17 cellular contexts compared by ENCODE assay signal in the genomic region with DNA sequence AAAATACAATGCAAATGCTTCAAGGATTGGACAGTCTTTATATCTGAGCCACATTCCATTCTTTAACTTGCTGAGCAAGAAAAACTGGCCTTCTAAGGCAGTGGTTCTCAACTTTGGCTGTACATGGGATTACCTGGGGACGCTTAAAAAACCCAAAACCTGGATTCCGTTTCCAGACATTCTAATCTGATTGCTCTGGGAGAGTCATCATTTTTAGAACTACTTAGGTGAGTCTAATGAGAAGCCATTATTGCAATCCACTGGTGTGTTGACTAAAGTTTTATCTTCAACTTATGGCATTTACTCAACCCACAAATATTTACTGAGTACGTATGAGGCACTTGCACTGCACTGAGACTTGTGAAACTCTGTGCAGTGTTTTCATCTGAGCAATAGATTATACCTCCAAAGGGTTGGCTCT.
DNase-seq lines count a peak whose midpoint lies in the region; ATAC-seq and TF ChIP-seq lines count a peak whose summit lies in the region.
"Had no signal": no experiment of that assay in that cellular context is flagged by ENCODE, and none has a peak within 500 bp of the region (broad histone marks: within the 10 kb centered on the region; RNA-seq: fewer than 3 reads in every experiment).

No MANE protein-coding gene starts in this region.

- DNase-seq in DMS53 treated with DMSO at 0.1 percent for 48 hours (lab: John Stamatoyannopoulos, UW; ENCODE audit: unreplicated experiment), result peak; percentile 5
- peak; percentile 92 for DNase-seq in PC-3
- DNase-seq in epithelial cell of prostate (ENCODE audit: low read depth, low spot score), result peak; percentile 73
- DNase-seq in lung (ENCODE audit: low spot score), result no peak
- DNase-seq in iPS-NIHi7 (ENCODE audit: extremely low spot score), result no peak
- DNase-seq in Peyer's patch, result no peak
- no peak for DNase-seq in activated T-cell treated with anti-CD3 and anti-CD28 coated beads, Interleukin-2, amount 50 U/mL, for 1 hour
- DNase-seq: activated CD4-positive, alpha-beta T cell treated with anti-CD3 and anti-CD28 coated beads, Interleukin-2, amount 10 ng/mL, durations not matched to agents 24 days and 14 days; activated CD8-positive, alpha-beta memory T cell treated with anti-CD3 and anti-CD28 coated beads, Interleukin-2, amount 50 U/mL, for 4 hours; activated gamma-delta T cell treated with Interleukin-2 at 50 U/mL for 16 hours; foreskin fibroblast; Karpas-422; left ventricle myocardium superior; NCI-H2171; occipital lobe; upper lobe of left lung had no signal

- no peaks in the 10 kb centered on the region for H3K36me3 ChIP-seq in PC-3 (ENCODE audit: low read depth, low read length)
- H3K36me3 ChIP-seq in lung (ENCODE audit: control insufficient read depth in 2 of 2, insufficient read depth in 2 of 2, low read length in 2 of 2), result no peaks in the 10 kb centered on the region
- no peaks in the 10 kb centered on the region for H3K36me3 ChIP-seq in Peyer's patch
- H3K36me3 ChIP-seq: upper lobe of left lung had no signal

- peak overlapping the region; percentile 2; the same call in 1 of the 2 replicates for H2AFZ ChIP-seq in PC-3 (ENCODE audit: low read length)

- TF ChIP-seq POLR2A in Peyer's patch (IDR thresholded peaks at IDR 0.05), result no peak

- CTCF ChIA-PET in PC-3 (lab: Charles Lee), result no interaction called here

- no peaks in the 10 kb centered on the region for H3F3A ChIP-seq in PC-3 (ENCODE audit: low read length, unreplicated experiment)

- H3K4me3 ChIP-seq in PC-3 (ENCODE audit: low read length) (no peak overlapping the region), lung (no peak overlapping the region), Peyer's patch (no peak overlapping the region)
- H3K4me3 ChIP-seq: upper lobe of left lung had no signal

- ATAC-seq in PC-3, result peak; percentile 86
- peak; percentile 48 for ATAC-seq in lung (ENCODE audit: insufficient read depth, low FRiP score)
- no peak for ATAC-seq in GM18867 (IDR thresholded peaks at IDR 0.05; ENCODE audit: unreplicated experiment)
- ATAC-seq: left ventricle myocardium superior had no signal

- peak overlapping the region; percentile 41 for H3K4me2 ChIP-seq in PC-3 (ENCODE audit: low read length)

- H3K9me2 ChIP-seq in PC-3 (replicated peaks; ENCODE audit: low read length), result no peaks in the 10 kb centered on the region

- POLR2A ChIA-PET in PC-3 (lab: Charles Lee; ENCODE audit: unreplicated experiment), result no interaction called here

- TF ChIP-seq CTCF in PC-3 (conservative IDR thresholded peaks at IDR 0.05; ENCODE audit: low read depth, low read length) (no peak), lung (IDR thresholded peaks at IDR 0.05; ENCODE audit: control extremely low read depth, extremely low read depth) (no peak), Peyer's patch (IDR thresholded peaks at IDR 0.05) (no peak)

- no peaks in the 10 kb centered on the region for H3K9me3 ChIP-seq in PC-3 (ENCODE audit: low read length)
- no peaks in the 10 kb centered on the region for H3K9me3 ChIP-seq in lung (ENCODE audit: control insufficient read depth in 2 of 2, insufficient read depth in 1 of 2, low read length in 1 of 2)
- H3K9me3 ChIP-seq in Peyer's patch, result no peaks in the 10 kb centered on the region
- H3K9me3 ChIP-seq: upper lobe of left lung had no signal

- H3K27ac ChIP-seq in PC-3 (ENCODE audit: low read length), result peak overlapping the region; percentile 44
- peak overlapping the region; percentile 65 for H3K27ac ChIP-seq in epithelial cell of prostate
- no peak overlapping the region for H3K27ac ChIP-seq in lung (ENCODE audit: low read depth in 1 of 2, low read length in 1 of 2)
- H3K27ac ChIP-seq in Peyer's patch, result no peak overlapping the region
- H3K27ac ChIP-seq: upper lobe of left lung had no signal

- H3K27me3 ChIP-seq in PC-3 (ENCODE audit: low read length), result no peaks in the 10 kb centered on the region
- no peaks in the 10 kb centered on the region for H3K27me3 ChIP-seq in lung (ENCODE audit: control insufficient read depth, insufficient read depth)
- no peaks in the 10 kb centered on the region for H3K27me3 ChIP-seq in Peyer's patch
- H3K27me3 ChIP-seq: upper lobe of left lung had no signal

- BruUV-seq in PC-3 (replicated peaks; lab: Mats Ljungman, UMichigan), result no TSS peak

- intact Hi-C loops in PC-3 (cut with micrococcal nuclease), result no loop called here

- H3K9ac ChIP-seq in PC-3 (ENCODE audit: low read length), result no peak overlapping the region

- H3K79me2 ChIP-seq in PC-3 (ENCODE audit: low read length), result no peaks in the 10 kb centered on the region

- H3K4me1 ChIP-seq in PC-3 (ENCODE audit: insufficient read depth, low read length), result peaks cover 15% of the 10 kb centered on the region
- no peaks in the 10 kb centered on the region for H3K4me1 ChIP-seq in lung (ENCODE audit: control insufficient read depth in 2 of 2, insufficient read depth in 2 of 2, low read length in 2 of 2)
- no peaks in the 10 kb centered on the region for H3K4me1 ChIP-seq in Peyer's patch
- H3K4me1 ChIP-seq: upper lobe of left lung had no signal

- H4K20me1 ChIP-seq in PC-3 (ENCODE audit: low read length), result no peaks in the 10 kb centered on the region

- 71 to 77% methylated on average over 3 of the region's 3 CpGs for WGBS in lung, 2 donors

Comparison
In these comparisons a context has a peak if more than half of its experiments do, and no peak if none do; other contexts are left out.
1. DNase-seq: peak in DMS53 treated with DMSO at 0.1 percent for 48 hours (single experiment), PC-3 (single experiment) and epithelial cell of prostate (single experiment); none in lung (single experiment), iPS-NIHi7 (single experiment), Peyer's patch (0 of 3) and activated T-cell treated with anti-CD3 and anti-CD28 coated beads, Interleukin-2, amount 50 U/mL, for 1 hour (single experiment).
2. H3K27ac ChIP-seq: peak in PC-3 (single experiment) and epithelial cell of prostate (single experiment); none in lung (0 of 2) and Peyer's patch (0 of 4).